ENCODE assay signal across 24 cellular contexts in genomic region chr4:86640469-86640868, GRCh38. TPM values are rescaled to one million over a fixed set of nuclear protein-coding genes. Genes with fewer than 3 reads are reported as not detected.
DNase-seq lines count a peak whose midpoint lies in the region; ATAC-seq, FAIRE-seq and TF ChIP-seq lines count a peak whose summit lies in the region.
"Had no signal": no experiment of that assay in that cellular context is flagged by ENCODE, and none has a peak within 500 bp of the region (broad histone marks: within the 10 kb centered on the region; RNA-seq: fewer than 3 reads in every experiment).

No MANE protein-coding gene starts in this region.

- BruUV-seq in IMR-90 (replicated peaks; lab: Mats Ljungman, UMichigan) = no TSS peak

- dilution Hi-C loops in IMR-90 (cut with HindIII; ENCODE audit: low sequenced_read_pairs, unreplicated experiment) (no loop called here), keratinocyte (cut with MboI; ENCODE audit: extremely low pct_ligation_motif_present, low sequenced_read_pairs) (no loop called here)

- no peak overlapping the region for H3K23ac ChIP-seq in IMR-90 (ENCODE audit: low read depth, low read length)

- no peak for TF ChIP-seq RAD21 in IMR-90 (IDR thresholded peaks at IDR 0.05; ENCODE audit: low read length)

- H2BK20ac ChIP-seq in IMR-90 (ENCODE audit: low read depth, low read length) = no peak overlapping the region

- FAIRE-seq in bronchial epithelial cell (lab: Jason Lieb, UNC) (no peak), keratinocyte (lab: Jason Lieb, UNC) (peak; percentile 9)

- H2AK9ac ChIP-seq in IMR-90 (replicated peaks; ENCODE audit: low read depth, low read length, poor library complexity) = no peak overlapping the region

- no peak overlapping the region for H3K9ac ChIP-seq in IMR-90 (ENCODE audit: low read depth, low read length)
- H3K9ac ChIP-seq in keratinocyte (ENCODE audit: control insufficient read depth, extremely low read depth, insufficient read depth, low read length) = no peak overlapping the region
- H3K9ac ChIP-seq in endodermal cell (ENCODE audit: extremely low read depth, low read length, poor library complexity, severe bottlenecking) = no peak overlapping the region

- peaks cover 15% of the 10 kb centered on the region for H3K9me3 Mint-ChIP-seq in endodermal cell
- H3K9me3 Mint-ChIP-seq: activated T-helper 1 cell treated with anti-CD3 and anti-CD28 coated beads, Interleukin-12 subunit alpha, Interleukin-12 subunit beta, Interleukin-2, Interleukin-4 antibody, amounts not matched to agents 30 ng/mL and 10 ng/mL and 1 ng/mL, durations not matched to agents 14 hours and 24 hours and 36 hours had no signal

- H3K4ac ChIP-seq in IMR-90 (ENCODE audit: low read depth, low read length) = no peak overlapping the region

- H3K27ac ChIP-seq in IMR-90 (ENCODE audit: insufficient read depth, low read length) = no peak overlapping the region
- peak overlapping the region; percentile 36 for H3K27ac ChIP-seq in keratinocyte (ENCODE audit: control insufficient read depth, insufficient read depth, low read length)
- no peak overlapping the region for H3K27ac ChIP-seq in endodermal cell (ENCODE audit: low read depth, low read length)
- H3K27ac ChIP-seq: ascending aorta, hepatocyte, lower lobe of right lung, transverse colon had no signal

- H3K79me1 ChIP-seq in IMR-90 (ENCODE audit: low read depth in 1 of 2, low read length in 2 of 2) = no peaks in the 10 kb centered on the region; a peak in 2 of 4 replicates

- H4K20me1 ChIP-seq in IMR-90 (ENCODE audit: insufficient read depth, low read length) = no peaks in the 10 kb centered on the region; the same call in 1 of the 2 replicates
- H4K20me1 ChIP-seq in keratinocyte (ENCODE audit: control insufficient read depth, extremely low read depth, insufficient read depth, low read length) = no peaks in the 10 kb centered on the region

- peaks cover 45% of the 10 kb centered on the region for H3K36me3 Mint-ChIP-seq in endodermal cell (ENCODE audit: low read depth)
- H3K36me3 Mint-ChIP-seq: activated CD8-positive, alpha-beta memory T cell treated with anti-CD3 and anti-CD28 coated beads, Interleukin-2, amount 10 ng/mL, durations not matched to agents 7 days and 5 days had no signal

- no CpG with 5 or more reads among the region's 1 CpG for WGBS in IMR-90 (ENCODE audit: extremely low coverage in 2 of 2, insufficient read length in 1 of 2), 2 experiments
- WGBS in endodermal cell (ENCODE audit: insufficient coverage in 1 of 2, insufficient read length in 1 of 2), 2 experiments = 100% methylated on average over 1 of the region's 1 CpG; no CpG with 5 or more reads in 1 of the 2 experiments

- DNase-seq in D341Med (ENCODE audit: low spot score) (peak; percentile 50), IMR-90 (peak; percentile 61), bronchial epithelial cell (ENCODE audit: low read depth) (peak; percentile 76), keratinocyte (ENCODE audit: low read depth, low spot score) (peak; percentile 15), NCI-H1436 (lab: John Stamatoyannopoulos, UW) (no peak), endodermal cell (no peak)
- DNase-seq in stimulated activated CD4-positive, alpha-beta T cell treated with anti-CD3 and anti-CD28 coated beads, Interleukin-2, amount 100 ng/mL, for 48 hours = no peak
- DNase-seq: activated CD8-positive, alpha-beta memory T cell treated with anti-CD3 and anti-CD28 coated beads, Interleukin-2, amount 10 ng/mL, durations not matched to agents 7 days and 5 days; Caco-2; effector CD4-positive, alpha-beta T cell; KBM-7; lower lobe of right lung; NCI-H1092; NCI-H2081; NCI-H510A; stimulated activated CD4-positive, alpha-beta T cell treated with anti-CD3 and anti-CD28 coated beads, Interleukin-4, amount 100 ng/mL, for 4 hours; stimulated activated naive CD8-positive, alpha-beta T cell treated with anti-CD3 and anti-CD28 coated beads, Interleukin-15, amount 100 ng/mL, for 72 hours; transverse colon had no signal

- no peaks in the 10 kb centered on the region for H3K9me3 ChIP-seq in IMR-90 (ENCODE audit: control insufficient read depth, insufficient read depth, low read length)
- no peaks in the 10 kb centered on the region for H3K9me3 ChIP-seq in keratinocyte (ENCODE audit: control insufficient read depth, low read depth, low read length)
- peaks cover 13% of the 10 kb centered on the region for H3K9me3 ChIP-seq in endodermal cell (ENCODE audit: control insufficient read depth, low read length)
- H3K9me3 ChIP-seq: Caco-2, transverse colon had no signal

- H3K18ac ChIP-seq in IMR-90 (ENCODE audit: low read depth, low read length) = no peak overlapping the region

- in situ Hi-C loops in IMR-90 (cut with MboI; ENCODE audit: low sequenced_read_pairs) = no loop called here

- no peaks in the 10 kb centered on the region for H3K4me1 Mint-ChIP-seq in endodermal cell
- H3K4me1 Mint-ChIP-seq: activated CD8-positive, alpha-beta memory T cell treated with anti-CD3 and anti-CD28 coated beads, Interleukin-2, amount 10 ng/mL, durations not matched to agents 7 days and 5 days; stimulated activated naive CD8-positive, alpha-beta T cell treated with anti-CD3 and anti-CD28 coated beads, Interleukin-15, amount 100 ng/mL, for 72 hours had no signal

- CTCF ChIA-PET in IMR-90 (lab: Yijun Ruan, JAX) = no interaction called here

- ATAC-seq in IMR-90 (ENCODE audit: low read depth) = peak; percentile 51; the same call in 1 of the 2 replicates
- ATAC-seq in HG02759 (IDR thresholded peaks at IDR 0.05; ENCODE audit: unreplicated experiment) = no peak
- ATAC-seq: activated CD8-positive, alpha-beta memory T cell treated with anti-CD3 and anti-CD28 coated beads, Interleukin-2, amount 10 ng/mL, durations not matched to agents 7 days and 5 days; activated naive CD4-positive, alpha-beta T cell treated with anti-CD3 and anti-CD28 coated beads, Interleukin-2, amount 50 U/mL, for 72 hours; lower lobe of right lung; Right ventricle myocardium inferior; stimulated activated naive CD8-positive, alpha-beta T cell treated with anti-CD3 and anti-CD28 coated beads, Interleukin-15, amount 100 ng/mL, for 72 hours had no signal

- no peak overlapping the region for H2BK120ac ChIP-seq in IMR-90 (ENCODE audit: low read depth, low read length)

- no peak overlapping the region for H4K8ac ChIP-seq in IMR-90 (ENCODE audit: low read depth in 2 of 2, low read length in 2 of 2)

- H3K56ac ChIP-seq in IMR-90 (ENCODE audit: extremely low read depth, insufficient read depth, low read length) = no peak overlapping the region

- no peaks in the 10 kb centered on the region for H3K27me3 Mint-ChIP-seq in endodermal cell (ENCODE audit: insufficient read depth)
- H3K27me3 Mint-ChIP-seq: activated CD8-positive, alpha-beta memory T cell treated with anti-CD3 and anti-CD28 coated beads, Interleukin-2, amount 10 ng/mL, durations not matched to agents 7 days and 5 days; stimulated activated naive CD8-positive, alpha-beta T cell treated with anti-CD3 and anti-CD28 coated beads, Interleukin-15, amount 100 ng/mL, for 72 hours had no signal

- H2AFZ ChIP-seq in IMR-90 (replicated peaks; ENCODE audit: low read length, poor library complexity) (no peak overlapping the region), keratinocyte (ENCODE audit: control insufficient read depth, low read length) (no peak overlapping the region)
- H2AFZ ChIP-seq: hepatocyte had no signal

- no peak overlapping the region for H2BK15ac ChIP-seq in IMR-90 (ENCODE audit: low read depth, low read length)

- no peak overlapping the region for H3K4me3 Mint-ChIP-seq in endodermal cell
- H3K4me3 Mint-ChIP-seq: activated CD8-positive, alpha-beta memory T cell treated with anti-CD3 and anti-CD28 coated beads, Interleukin-2, amount 10 ng/mL, durations not matched to agents 7 days and 5 days; activated T-helper 1 cell treated with anti-CD3 and anti-CD28 coated beads, Interleukin-12 subunit alpha, Interleukin-12 subunit beta, Interleukin-2, Interleukin-4 antibody, amounts not matched to agents 30 ng/mL and 10 ng/mL and 1 ng/mL, durations not matched to agents 14 hours and 24 hours and 36 hours; stimulated activated naive CD8-positive, alpha-beta T cell treated with anti-CD3 and anti-CD28 coated beads, Interleukin-15, amount 100 ng/mL, for 72 hours had no signal

- H3K4me3 ChIP-seq in IMR-90 (ENCODE audit: insufficient read depth, low read depth, low read length) (no peak overlapping the region), bronchial epithelial cell (ENCODE audit: low read depth, low read length) (no peak overlapping the region), keratinocyte (ENCODE audit: control insufficient read depth in 2 of 3, extremely low read depth in 1 of 3, insufficient read depth in 2 of 3, low read depth in 1 of 3, low read length in 3 of 3) (no peak overlapping the region), endodermal cell (ENCODE audit: low read length) (no peak overlapping the region)
- H3K4me3 ChIP-seq: ascending aorta, hepatocyte, lower lobe of right lung, transverse colon had no signal

- TF ChIP-seq POLR2A in IMR-90 (IDR thresholded peaks at IDR 0.05; ENCODE audit: low read depth, low read length) = no peak

- no peak overlapping the region for H3K14ac ChIP-seq in IMR-90 (replicated peaks; ENCODE audit: low read depth, low read length)

- POLR2A ChIA-PET in IMR-90 (lab: Charles Lee; ENCODE audit: unreplicated experiment) = no interaction called here

- intact Hi-C loops in IMR-90 (cut with micrococcal nuclease) = no loop called here

- peak overlapping the region; percentile 33 for H2BK5ac ChIP-seq in IMR-90 (ENCODE audit: low read depth, low read length, poor library complexity, severe bottlenecking)

- H3K4me2 ChIP-seq in IMR-90 (ENCODE audit: low read depth, low read length) = no peak overlapping the region
- no peak overlapping the region for H3K4me2 ChIP-seq in keratinocyte (ENCODE audit: control insufficient read depth, extremely low read depth, insufficient read depth, low read depth, low read length)
- H3K4me2 ChIP-seq: hepatocyte had no signal

- H3K27ac Mint-ChIP-seq in endodermal cell = no peak overlapping the region
- H3K27ac Mint-ChIP-seq: activated CD8-positive, alpha-beta memory T cell treated with anti-CD3 and anti-CD28 coated beads, Interleukin-2, amount 10 ng/mL, durations not matched to agents 7 days and 5 days; activated naive CD4-positive, alpha-beta T cell treated with anti-CD3 and anti-CD28 coated beads, Interleukin-2, amount 50 U/mL, for 72 hours; activated T-helper 1 cell treated with anti-CD3 and anti-CD28 coated beads, Interleukin-12 subunit alpha, Interleukin-12 subunit beta, Interleukin-2, Interleukin-4 antibody, amounts not matched to agents 30 ng/mL and 10 ng/mL and 1 ng/mL, durations not matched to agents 14 hours and 24 hours and 36 hours; stimulated activated naive CD8-positive, alpha-beta T cell treated with anti-CD3 and anti-CD28 coated beads, Interleukin-15, amount 100 ng/mL, for 72 hours had no signal

- H3K79me2 ChIP-seq in keratinocyte (ENCODE audit: control insufficient read depth, insufficient read depth, low read length) = peaks cover 15% of the 10 kb centered on the region
- H3K79me2 ChIP-seq: hepatocyte had no signal

- no peak overlapping the region for H4K5ac ChIP-seq in IMR-90 (ENCODE audit: low read depth, low read length)

- 0 out of 2 replicates have a peak, but pooled peaks cover 1% of the 10 kb centered on the region for H3K36me3 ChIP-seq in IMR-90 (ENCODE audit: control insufficient read depth, insufficient read depth, low read length)
- H3K36me3 ChIP-seq in bronchial epithelial cell (ENCODE audit: control insufficient read depth, insufficient read depth, low read length) = peaks cover 1% of the 10 kb centered on the region
- peaks cover 8 to 13% of the 10 kb centered on the region in 2 experiments for H3K36me3 ChIP-seq in keratinocyte (ENCODE audit: control insufficient read depth in 2 of 2, extremely low read depth in 1 of 2, insufficient read depth in 2 of 2, low read length in 2 of 2)
- peaks cover 43% of the 10 kb centered on the region for H3K36me3 ChIP-seq in endodermal cell (ENCODE audit: control insufficient read depth, insufficient read depth, low read length)
- H3K36me3 ChIP-seq: lower lobe of right lung, transverse colon had no signal

- no peak overlapping the region for H2AK5ac ChIP-seq in IMR-90 (ENCODE audit: low read depth, low read length)

- no peak overlapping the region for H4K91ac ChIP-seq in IMR-90 (ENCODE audit: insufficient read depth, low read depth, low read length)

- H3K27me3 ChIP-seq in IMR-90 (ENCODE audit: control insufficient read depth, insufficient read depth, low read length) = no peaks in the 10 kb centered on the region
- no peaks in the 10 kb centered on the region for H3K27me3 ChIP-seq in bronchial epithelial cell (ENCODE audit: control insufficient read depth, insufficient read depth, low read length)
- no peaks in the 10 kb centered on the region for H3K27me3 ChIP-seq in keratinocyte (ENCODE audit: control insufficient read depth, extremely low read depth, insufficient read depth, low read length)
- H3K27me3 ChIP-seq in endodermal cell (ENCODE audit: control insufficient read depth, insufficient read depth, low read length, poor library complexity, severe bottlenecking) = no peaks in the 10 kb centered on the region
- H3K27me3 ChIP-seq: ascending aorta, hepatocyte, transverse colon had no signal

- no peaks in the 10 kb centered on the region for H3K9me1 ChIP-seq in IMR-90 (ENCODE audit: insufficient read depth, low read length)
- no peaks in the 10 kb centered on the region for H3K9me1 ChIP-seq in keratinocyte (ENCODE audit: control insufficient read depth, extremely low read depth, insufficient read depth, low read length)

- no peak for TF ChIP-seq CTCF in IMR-90 (conservative IDR thresholded peaks at IDR 0.05; ENCODE audit: low read depth, low read length)
- no peak for TF ChIP-seq CTCF in bronchial epithelial cell (IDR thresholded peaks at IDR 0.05; ENCODE audit: insufficient read depth, low read length, severe bottlenecking)
- TF ChIP-seq CTCF in keratinocyte (optimal IDR thresholded peaks at IDR 0.05 in 1 of 3, IDR thresholded peaks at IDR 0.05 in 1 of 3, conservative IDR thresholded peaks at IDR 0.05 in 1 of 3; ENCODE audit: extremely low read depth in 1 of 3, insufficient read depth in 2 of 3, low read length in 3 of 3) = no peak
- no peak for TF ChIP-seq CTCF in endodermal cell (conservative IDR thresholded peaks at IDR 0.05)

- H3K4me1 ChIP-seq in IMR-90 (ENCODE audit: control insufficient read depth, insufficient read depth, low read length) = no peaks in the 10 kb centered on the region
- no peaks in the 10 kb centered on the region for H3K4me1 ChIP-seq in keratinocyte (ENCODE audit: control insufficient read depth, extremely low read depth, insufficient read depth, low read length)
- no peaks in the 10 kb centered on the region for H3K4me1 ChIP-seq in endodermal cell (ENCODE audit: control insufficient read depth, insufficient read depth, low read length)
- H3K4me1 ChIP-seq: ascending aorta, Caco-2, lower lobe of right lung, transverse colon had no signal

RNA-seq across cellular contexts. Expression of gene PTPN13, which starts 46.4 kb away (rescaled TPM):
- total RNA-seq in IMR-90 (2012; rRNA removed) (29.0 and 31.4 TPM in 2 replicates), bronchial epithelial cell (39.0 and 41.3 TPM in 2 replicates), endodermal cell (100 to 1,000 TPM; 130 to 238 TPM)
- polyA plus RNA-seq in IMR-90 (2012; rRNA removed) (5.7 and 7.7 TPM in 2 replicates), keratinocyte (19.3 to 37.6 TPM (median 23.5 TPM) in 3 replicates)
- polyA plus RNA-seq in IMR-90 (2012; cell fraction: cytosol; rRNA removed) = 2.0 and 3.2 TPM in 2 replicates
- 2.1 and 8.4 TPM in 2 replicates for polyA plus RNA-seq in IMR-90 (2012; cell fraction: nucleus; rRNA removed; ENCODE audit: low replicate concordance)
- 9.9 TPM for polyA plus RNA-seq in keratinocyte (2011; ENCODE audit: low read depth)
- polyA plus RNA-seq in keratinocyte (2011; cell fraction: cytosol; rRNA removed) = 14.4 and 26.2 TPM in 2 replicates
- 32.9 and 37.7 TPM in 2 replicates for polyA plus RNA-seq in keratinocyte (2011; cell fraction: nucleus; rRNA removed)
- polyA plus RNA-seq in keratinocyte (2012; ENCODE audit: low replicate concordance) = 12.2 and 27.5 TPM in 2 replicates
- polyA minus RNA-seq in keratinocyte = 21.1 to 82.0 TPM (median 37.8 TPM) in 3 replicates
- polyA minus RNA-seq in keratinocyte (2011; cell fraction: cytosol; rRNA and poly(A)+ RNA removed) = 21.3 TPM
- 70.1 and 105 TPM in 2 replicates for polyA minus RNA-seq in keratinocyte (2011; cell fraction: nucleus; rRNA and poly(A)+ RNA removed)
- 66.8 TPM for polyA plus RNA-seq in endodermal cell (2013, experiment 1 of 2)
- 65.2 TPM for polyA plus RNA-seq in endodermal cell (2013, experiment 2 of 2)

Comparison
In these comparisons a context has a peak if more than half of its experiments do, and no peak if none do; other contexts are left out.
1. DNase-seq: peak in D341Med (single experiment), IMR-90 (single experiment), bronchial epithelial cell (single experiment) and keratinocyte (single experiment); none in NCI-H1436 (single experiment), endodermal cell (single experiment) and stimulated activated CD4-positive, alpha-beta T cell treated with anti-CD3 and anti-CD28 coated beads, Interleukin-2, amount 100 ng/mL, for 48 hours (0 of 2).